Comparison of ENCODE assay signal across 1 cellular context in the genomic region with DNA sequence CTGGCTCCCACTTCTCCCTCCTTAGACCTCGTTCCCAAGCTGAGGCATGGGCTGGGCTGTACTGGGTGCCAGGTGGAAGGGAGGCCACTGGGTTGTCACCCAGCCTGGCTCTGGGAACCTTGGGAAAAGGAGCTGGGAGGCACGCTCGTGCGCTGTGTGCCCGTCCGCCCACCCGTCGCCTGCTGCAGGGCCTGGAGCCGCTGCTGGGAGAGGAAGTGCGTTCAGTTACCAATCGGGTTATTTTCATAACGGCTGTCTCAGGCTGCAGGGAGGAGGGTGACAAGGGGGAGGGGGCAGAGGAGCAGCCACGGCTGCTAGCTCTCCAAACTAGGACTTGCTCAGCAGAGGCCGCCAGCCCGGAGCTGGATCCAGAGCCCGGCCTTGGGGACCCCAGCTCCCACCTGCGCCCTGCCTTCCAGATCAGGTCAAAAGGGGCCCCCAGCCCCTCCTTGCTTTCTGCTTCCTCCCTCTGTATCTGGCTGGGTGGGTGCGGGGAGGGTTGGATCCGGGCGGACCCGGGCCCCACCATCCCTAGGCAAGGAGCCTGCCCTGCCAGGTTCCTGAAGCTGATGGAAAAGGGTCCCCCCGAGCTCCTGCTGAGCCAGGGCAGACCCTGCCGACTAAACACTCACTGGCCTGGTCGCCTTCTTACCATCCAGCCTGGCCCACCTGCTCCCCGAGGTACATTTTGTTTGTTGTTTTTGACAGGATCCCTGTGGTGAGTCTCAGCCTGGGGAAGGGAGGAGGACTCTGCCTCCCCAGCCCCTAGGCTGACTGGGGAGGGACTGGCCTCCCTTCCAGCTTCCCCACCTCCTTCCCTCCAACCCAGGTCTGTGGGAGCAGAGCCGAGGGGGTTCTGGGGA.
TF ChIP-seq lines count a peak whose summit lies in the region.

No MANE protein-coding gene starts in this region.

TF ChIP-seq in GM12878, 131 proteins besides CTCF, POLR2A, EP300 and RAD21 (continued from another document and continues in another):
- TF ChIP-seq, protein P1, sequence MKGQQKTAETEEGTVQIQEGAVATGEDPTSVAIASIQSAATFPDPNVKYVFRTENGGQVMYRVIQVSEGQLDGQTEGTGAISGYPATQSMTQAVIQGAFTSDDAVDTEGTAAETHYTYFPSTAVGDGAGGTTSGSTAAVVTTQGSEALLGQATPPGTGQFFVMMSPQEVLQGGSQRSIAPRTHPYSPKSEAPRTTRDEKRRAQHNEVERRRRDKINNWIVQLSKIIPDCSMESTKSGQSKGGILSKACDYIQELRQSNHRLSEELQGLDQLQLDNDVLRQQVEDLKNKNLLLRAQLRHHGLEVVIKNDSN (IDR thresholded peaks at IDR 0.05; ENCODE audit: borderline replicate concordance, extremely low read length, insufficient read depth, low read depth, low read length) = no peak
- 0 out of 2 replicates have a peak, but pooled peaks have one; percentile 36 for TF ChIP-seq PAX5 (IDR thresholded peaks at IDR 0.05; ENCODE audit: borderline replicate concordance, low read depth, low read length)
- no peak for TF ChIP-seq SUZ12 (IDR thresholded peaks at IDR 0.05; ENCODE audit: unreplicated experiment)
- TF ChIP-seq, protein P2, sequence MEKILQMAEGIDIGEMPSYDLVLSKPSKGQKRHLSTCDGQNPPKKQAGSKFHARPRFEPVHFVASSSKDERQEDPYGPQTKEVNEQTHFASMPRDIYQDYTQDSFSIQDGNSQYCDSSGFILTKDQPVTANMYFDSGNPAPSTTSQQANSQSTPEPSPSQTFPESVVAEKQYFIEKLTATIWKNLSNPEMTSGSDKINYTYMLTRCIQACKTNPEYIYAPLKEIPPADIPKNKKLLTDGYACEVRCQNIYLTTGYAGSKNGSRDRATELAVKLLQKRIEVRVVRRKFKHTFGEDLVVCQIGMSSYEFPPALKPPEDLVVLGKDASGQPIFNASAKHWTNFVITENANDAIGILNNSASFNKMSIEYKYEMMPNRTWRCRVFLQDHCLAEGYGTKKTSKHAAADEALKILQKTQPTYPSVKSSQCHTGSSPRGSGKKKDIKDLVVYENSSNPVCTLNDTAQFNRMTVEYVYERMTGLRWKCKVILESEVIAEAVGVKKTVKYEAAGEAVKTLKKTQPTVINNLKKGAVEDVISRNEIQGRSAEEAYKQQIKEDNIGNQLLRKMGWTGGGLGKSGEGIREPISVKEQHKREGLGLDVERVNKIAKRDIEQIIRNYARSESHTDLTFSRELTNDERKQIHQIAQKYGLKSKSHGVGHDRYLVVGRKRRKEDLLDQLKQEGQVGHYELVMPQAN (conservative IDR thresholded peaks at IDR 0.05) = no peak
- no peak for TF ChIP-seq JUNB (IDR thresholded peaks at IDR 0.05)
- TF ChIP-seq, protein P3, sequence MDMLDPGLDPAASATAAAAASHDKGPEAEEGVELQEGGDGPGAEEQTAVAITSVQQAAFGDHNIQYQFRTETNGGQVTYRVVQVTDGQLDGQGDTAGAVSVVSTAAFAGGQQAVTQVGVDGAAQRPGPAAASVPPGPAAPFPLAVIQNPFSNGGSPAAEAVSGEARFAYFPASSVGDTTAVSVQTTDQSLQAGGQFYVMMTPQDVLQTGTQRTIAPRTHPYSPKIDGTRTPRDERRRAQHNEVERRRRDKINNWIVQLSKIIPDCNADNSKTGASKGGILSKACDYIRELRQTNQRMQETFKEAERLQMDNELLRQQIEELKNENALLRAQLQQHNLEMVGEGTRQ (IDR thresholded peaks at IDR 0.05; ENCODE audit: borderline replicate concordance, low read depth, low read length) = no peak
- no peak for TF ChIP-seq KDM1A (IDR thresholded peaks at IDR 0.05; ENCODE audit: borderline replicate concordance)
- TF ChIP-seq SP1 (IDR thresholded peaks at IDR 0.05; ENCODE audit: low read depth, low read length) = no peak
- TF ChIP-seq NFXL1 (IDR thresholded peaks at IDR 0.05; ENCODE audit: borderline replicate concordance) = no peak
- TF ChIP-seq KAT2A (conservative IDR thresholded peaks at IDR 0.05; ENCODE audit: control insufficient read depth, low read depth, low read length) = no peak
- TF ChIP-seq CREB1 (IDR thresholded peaks at IDR 0.05; ENCODE audit: low read depth) = 0 out of 2 replicates have a peak, but pooled peaks have one; percentile 10
- TF ChIP-seq, protein P4, sequence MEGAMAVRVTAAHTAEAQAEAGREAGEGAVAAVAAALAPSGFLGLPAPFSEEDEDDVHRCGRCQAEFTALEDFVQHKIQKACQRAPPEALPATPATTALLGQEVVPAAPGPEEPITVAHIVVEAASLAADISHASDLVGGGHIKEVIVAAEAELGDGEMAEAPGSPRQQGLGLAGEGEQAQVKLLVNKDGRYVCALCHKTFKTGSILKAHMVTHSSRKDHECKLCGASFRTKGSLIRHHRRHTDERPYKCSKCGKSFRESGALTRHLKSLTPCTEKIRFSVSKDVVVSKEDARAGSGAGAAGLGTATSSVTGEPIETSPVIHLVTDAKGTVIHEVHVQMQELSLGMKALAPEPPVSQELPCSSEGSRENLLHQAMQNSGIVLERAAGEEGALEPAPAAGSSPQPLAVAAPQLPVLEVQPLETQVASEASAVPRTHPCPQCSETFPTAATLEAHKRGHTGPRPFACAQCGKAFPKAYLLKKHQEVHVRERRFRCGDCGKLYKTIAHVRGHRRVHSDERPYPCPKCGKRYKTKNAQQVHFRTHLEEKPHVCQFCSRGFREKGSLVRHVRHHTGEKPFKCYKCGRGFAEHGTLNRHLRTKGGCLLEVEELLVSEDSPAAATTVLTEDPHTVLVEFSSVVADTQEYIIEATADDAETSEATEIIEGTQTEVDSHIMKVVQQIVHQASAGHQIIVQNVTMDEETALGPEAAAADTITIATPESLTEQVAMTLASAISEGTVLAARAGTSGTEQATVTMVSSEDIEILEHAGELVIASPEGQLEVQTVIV (IDR thresholded peaks at IDR 0.05; ENCODE audit: borderline replicate concordance, partially characterized antibody) = no peak
- no peak for TF ChIP-seq NFIC (IDR thresholded peaks at IDR 0.05; ENCODE audit: low read depth, low read length)
- TF ChIP-seq, protein P5, sequence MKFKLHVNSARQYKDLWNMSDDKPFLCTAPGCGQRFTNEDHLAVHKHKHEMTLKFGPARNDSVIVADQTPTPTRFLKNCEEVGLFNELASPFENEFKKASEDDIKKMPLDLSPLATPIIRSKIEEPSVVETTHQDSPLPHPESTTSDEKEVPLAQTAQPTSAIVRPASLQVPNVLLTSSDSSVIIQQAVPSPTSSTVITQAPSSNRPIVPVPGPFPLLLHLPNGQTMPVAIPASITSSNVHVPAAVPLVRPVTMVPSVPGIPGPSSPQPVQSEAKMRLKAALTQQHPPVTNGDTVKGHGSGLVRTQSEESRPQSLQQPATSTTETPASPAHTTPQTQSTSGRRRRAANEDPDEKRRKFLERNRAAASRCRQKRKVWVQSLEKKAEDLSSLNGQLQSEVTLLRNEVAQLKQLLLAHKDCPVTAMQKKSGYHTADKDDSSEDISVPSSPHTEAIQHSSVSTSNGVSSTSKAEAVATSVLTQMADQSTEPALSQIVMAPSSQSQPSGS (IDR thresholded peaks at IDR 0.05; ENCODE audit: low read length) = no peak
- peak; percentile 78; the same call in 2 of the 3 replicates for TF ChIP-seq POU2F2 (IDR thresholded peaks at IDR 0.05; ENCODE audit: borderline replicate concordance, low read depth, low read length)
- TF ChIP-seq, protein P6, sequence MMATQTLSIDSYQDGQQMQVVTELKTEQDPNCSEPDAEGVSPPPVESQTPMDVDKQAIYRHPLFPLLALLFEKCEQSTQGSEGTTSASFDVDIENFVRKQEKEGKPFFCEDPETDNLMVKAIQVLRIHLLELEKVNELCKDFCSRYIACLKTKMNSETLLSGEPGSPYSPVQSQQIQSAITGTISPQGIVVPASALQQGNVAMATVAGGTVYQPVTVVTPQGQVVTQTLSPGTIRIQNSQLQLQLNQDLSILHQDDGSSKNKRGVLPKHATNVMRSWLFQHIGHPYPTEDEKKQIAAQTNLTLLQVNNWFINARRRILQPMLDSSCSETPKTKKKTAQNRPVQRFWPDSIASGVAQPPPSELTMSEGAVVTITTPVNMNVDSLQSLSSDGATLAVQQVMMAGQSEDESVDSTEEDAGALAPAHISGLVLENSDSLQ (IDR thresholded peaks at IDR 0.05) = peak; percentile 27; the same call in 1 of the 2 replicates
- TF ChIP-seq EZH2 (IDR thresholded peaks at IDR 0.05; ENCODE audit: borderline replicate concordance, control insufficient read depth, low read depth, low read length) = no peak
- no peak for TF ChIP-seq SMC3 (IDR thresholded peaks at IDR 0.05; ENCODE audit: borderline replicate concordance, low read length)
- TF ChIP-seq CBFB (IDR thresholded peaks at IDR 0.05; ENCODE audit: low read depth) = no peak
- TF ChIP-seq, protein P7, sequence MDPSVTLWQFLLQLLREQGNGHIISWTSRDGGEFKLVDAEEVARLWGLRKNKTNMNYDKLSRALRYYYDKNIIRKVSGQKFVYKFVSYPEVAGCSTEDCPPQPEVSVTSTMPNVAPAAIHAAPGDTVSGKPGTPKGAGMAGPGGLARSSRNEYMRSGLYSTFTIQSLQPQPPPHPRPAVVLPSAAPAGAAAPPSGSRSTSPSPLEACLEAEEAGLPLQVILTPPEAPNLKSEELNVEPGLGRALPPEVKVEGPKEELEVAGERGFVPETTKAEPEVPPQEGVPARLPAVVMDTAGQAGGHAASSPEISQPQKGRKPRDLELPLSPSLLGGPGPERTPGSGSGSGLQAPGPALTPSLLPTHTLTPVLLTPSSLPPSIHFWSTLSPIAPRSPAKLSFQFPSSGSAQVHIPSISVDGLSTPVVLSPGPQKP (IDR thresholded peaks at IDR 0.05; ENCODE audit: low read depth, low read length) = no peak
- no peak for TF ChIP-seq NR2C2 (IDR thresholded peaks at IDR 0.05; ENCODE audit: borderline replicate concordance, control insufficient read depth, insufficient read length, low read depth)
- TF ChIP-seq FOXM1 (IDR thresholded peaks at IDR 0.05; ENCODE audit: low read depth, low read length) = no peak
- TF ChIP-seq ZZZ3 (IDR thresholded peaks at IDR 0.05; ENCODE audit: control insufficient read depth, insufficient read length, low read depth) = no peak
- TF ChIP-seq ATF7 (IDR thresholded peaks at IDR 0.05; ENCODE audit: low read depth) = no peak
- peak; percentile 86 for TF ChIP-seq EED (IDR thresholded peaks at IDR 0.05; ENCODE audit: low read depth)
- no peak for TF ChIP-seq ZNF207 (IDR thresholded peaks at IDR 0.05; ENCODE audit: borderline replicate concordance)
- TF ChIP-seq BHLHE40 (IDR thresholded peaks at IDR 0.05; ENCODE audit: borderline replicate concordance in 1 of 2, low read depth in 2 of 2, low read length in 1 of 2) = peak; percentile 89 to 97
- peak; percentile 64; the same call in 1 of the 2 replicates for TF ChIP-seq MYB (IDR thresholded peaks at IDR 0.05; ENCODE audit: borderline replicate concordance, low read depth, low read length)
- TF ChIP-seq, protein P8, sequence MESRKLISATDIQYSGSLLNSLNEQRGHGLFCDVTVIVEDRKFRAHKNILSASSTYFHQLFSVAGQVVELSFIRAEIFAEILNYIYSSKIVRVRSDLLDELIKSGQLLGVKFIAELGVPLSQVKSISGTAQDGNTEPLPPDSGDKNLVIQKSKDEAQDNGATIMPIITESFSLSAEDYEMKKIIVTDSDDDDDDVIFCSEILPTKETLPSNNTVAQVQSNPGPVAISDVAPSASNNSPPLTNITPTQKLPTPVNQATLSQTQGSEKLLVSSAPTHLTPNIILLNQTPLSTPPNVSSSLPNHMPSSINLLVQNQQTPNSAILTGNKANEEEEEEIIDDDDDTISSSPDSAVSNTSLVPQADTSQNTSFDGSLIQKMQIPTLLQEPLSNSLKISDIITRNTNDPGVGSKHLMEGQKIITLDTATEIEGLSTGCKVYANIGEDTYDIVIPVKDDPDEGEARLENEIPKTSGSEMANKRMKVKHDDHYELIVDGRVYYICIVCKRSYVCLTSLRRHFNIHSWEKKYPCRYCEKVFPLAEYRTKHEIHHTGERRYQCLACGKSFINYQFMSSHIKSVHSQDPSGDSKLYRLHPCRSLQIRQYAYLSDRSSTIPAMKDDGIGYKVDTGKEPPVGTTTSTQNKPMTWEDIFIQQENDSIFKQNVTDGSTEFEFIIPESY (IDR thresholded peaks at IDR 0.05) = no peak
- TF ChIP-seq RFX5 (IDR thresholded peaks at IDR 0.05; ENCODE audit: low read depth, low read length) = no peak
- TF ChIP-seq TCF3 (IDR thresholded peaks at IDR 0.05; ENCODE audit: borderline replicate concordance, insufficient read depth, low read depth, low read length) = peak; percentile 65; the same call in 1 of the 2 replicates
- no peak for TF ChIP-seq RELA (IDR thresholded peaks at IDR 0.05; ENCODE audit: borderline replicate concordance, partially characterized antibody)
- no peak; the same call in 1 of the 2 replicates for TF ChIP-seq MXI1 (IDR thresholded peaks at IDR 0.05; ENCODE audit: low read depth, low read length)
- no peak for TF ChIP-seq CHD1 (IDR thresholded peaks at IDR 0.05; ENCODE audit: low read depth, low read length)
- no peak for TF ChIP-seq STAT3 (IDR thresholded peaks at IDR 0.05; ENCODE audit: low read depth, low read length)
- TF ChIP-seq ZSCAN29 (IDR thresholded peaks at IDR 0.05) = no peak
- TF ChIP-seq PAX8 (IDR thresholded peaks at IDR 0.05) = no peak
- no peak for TF ChIP-seq ETV6 (conservative IDR thresholded peaks at IDR 0.05 in 1 of 2, IDR thresholded peaks at IDR 0.05 in 1 of 2; ENCODE audit: borderline replicate concordance in 1 of 2, low read depth in 1 of 2)
- peak; percentile 29; the same call in 1 of the 2 replicates for TF ChIP-seq YY1 (IDR thresholded peaks at IDR 0.05; ENCODE audit: low read depth, low read length)
- TF ChIP-seq HCFC1 (IDR thresholded peaks at IDR 0.05; ENCODE audit: low read length) = no peak
- peak; percentile 48; the same call in 1 of the 2 replicates for TF ChIP-seq CREM (IDR thresholded peaks at IDR 0.05; ENCODE audit: low read depth)
- TF ChIP-seq, protein P9, sequence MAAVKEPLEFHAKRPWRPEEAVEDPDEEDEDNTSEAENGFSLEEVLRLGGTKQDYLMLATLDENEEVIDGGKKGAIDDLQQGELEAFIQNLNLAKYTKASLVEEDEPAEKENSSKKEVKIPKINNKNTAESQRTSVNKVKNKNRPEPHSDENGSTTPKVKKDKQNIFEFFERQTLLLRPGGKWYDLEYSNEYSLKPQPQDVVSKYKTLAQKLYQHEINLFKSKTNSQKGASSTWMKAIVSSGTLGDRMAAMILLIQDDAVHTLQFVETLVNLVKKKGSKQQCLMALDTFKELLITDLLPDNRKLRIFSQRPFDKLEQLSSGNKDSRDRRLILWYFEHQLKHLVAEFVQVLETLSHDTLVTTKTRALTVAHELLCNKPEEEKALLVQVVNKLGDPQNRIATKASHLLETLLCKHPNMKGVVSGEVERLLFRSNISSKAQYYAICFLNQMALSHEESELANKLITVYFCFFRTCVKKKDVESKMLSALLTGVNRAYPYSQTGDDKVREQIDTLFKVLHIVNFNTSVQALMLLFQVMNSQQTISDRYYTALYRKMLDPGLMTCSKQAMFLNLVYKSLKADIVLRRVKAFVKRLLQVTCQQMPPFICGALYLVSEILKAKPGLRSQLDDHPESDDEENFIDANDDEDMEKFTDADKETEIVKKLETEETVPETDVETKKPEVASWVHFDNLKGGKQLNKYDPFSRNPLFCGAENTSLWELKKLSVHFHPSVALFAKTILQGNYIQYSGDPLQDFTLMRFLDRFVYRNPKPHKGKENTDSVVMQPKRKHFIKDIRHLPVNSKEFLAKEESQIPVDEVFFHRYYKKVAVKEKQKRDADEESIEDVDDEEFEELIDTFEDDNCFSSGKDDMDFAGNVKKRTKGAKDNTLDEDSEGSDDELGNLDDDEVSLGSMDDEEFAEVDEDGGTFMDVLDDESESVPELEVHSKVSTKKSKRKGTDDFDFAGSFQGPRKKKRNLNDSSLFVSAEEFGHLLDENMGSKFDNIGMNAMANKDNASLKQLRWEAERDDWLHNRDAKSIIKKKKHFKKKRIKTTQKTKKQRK (IDR thresholded peaks at IDR 0.05; ENCODE audit: low read depth, low read length) = no peak
- TF ChIP-seq NR2C1 (IDR thresholded peaks at IDR 0.05) = no peak
- TF ChIP-seq, protein P10, sequence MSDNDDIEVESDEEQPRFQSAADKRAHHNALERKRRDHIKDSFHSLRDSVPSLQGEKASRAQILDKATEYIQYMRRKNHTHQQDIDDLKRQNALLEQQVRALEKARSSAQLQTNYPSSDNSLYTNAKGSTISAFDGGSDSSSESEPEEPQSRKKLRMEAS (IDR thresholded peaks at IDR 0.05; ENCODE audit: low read depth, low read length) = no peak
